In genomic region chr12:132196038-132196872, GRCh38 we compare ENCODE assay signal across 14 cellular contexts. TPM values are rescaled to one million over a fixed set of nuclear protein-coding genes. Genes with fewer than 3 reads are reported as not detected.
DNase-seq lines count a peak whose midpoint lies in the region; ATAC-seq and TF ChIP-seq lines count a peak whose summit lies in the region.
"Had no signal": no experiment of that assay in that cellular context is flagged by ENCODE, and none has a peak within 500 bp of the region (broad histone marks: within the 10 kb centered on the region; RNA-seq: fewer than 3 reads in every experiment).

No MANE protein-coding gene starts in this region.

- no peak overlapping the region for H3K4me3 ChIP-seq in BLaER1 treated with 17β-estradiol and CSF1 and Interleukin-3, amounts not matched to agents 10 nM and 100 nM
- H3K4me3 ChIP-seq in HAP-1 (no peak overlapping the region), A673 (ENCODE audit: low read depth, low read length, poor library complexity, severe bottlenecking) (no peak overlapping the region), aorta (ENCODE audit: low read length in 2 of 2) (no peak overlapping the region)
- H3K4me3 ChIP-seq: prostate gland, stomach had no signal

- intact Hi-C loops in A673 (cut with micrococcal nuclease; ENCODE audit: unreplicated experiment) = no loop called here
- intact Hi-C loops in aorta (cut with DNase I) = no loop called here

- H3K4me3 Mint-ChIP-seq in glutamatergic neuron (ENCODE audit: unreplicated experiment) = no peak overlapping the region
- H3K4me3 Mint-ChIP-seq: activated CD4-positive, alpha-beta memory T cell treated with anti-CD3 and anti-CD28 coated beads for 36 hours had no signal

- H3K9me3 ChIP-seq in BLaER1 treated with 17β-estradiol and CSF1 and Interleukin-3, amounts not matched to agents 10 nM and 100 nM (replicated peaks in 1 of 11) = peaks cover 11 to 17% (median 14%) of the 10 kb centered on the region in 11 experiments; a peak in 19 of 22 replicates
- H3K9me3 ChIP-seq in HAP-1 (0 out of 2 replicates have a peak, but pooled peaks cover 3% of the 10 kb centered on the region), A673 (ENCODE audit: low read depth, low read length, poor library complexity, severe bottlenecking) (peaks cover 8% of the 10 kb centered on the region), aorta (ENCODE audit: control insufficient read depth, low read length) (no peaks in the 10 kb centered on the region)
- H3K9me3 ChIP-seq: prostate gland had no signal

- in situ Hi-C loops in HAP-1 (cut with MboI; ENCODE audit: low sequenced_read_pairs) = no loop called here

- H3K36me3 ChIP-seq in BLaER1 treated with 17β-estradiol and CSF1 and Interleukin-3, amounts not matched to agents 10 nM and 100 nM = 0 out of 22 replicates have a peak, but pooled peaks cover 0 to 5% (median 0%) of the 10 kb centered on the region in 11 experiments
- H3K36me3 ChIP-seq in HAP-1 (replicated peaks) (no peaks in the 10 kb centered on the region), A673 (ENCODE audit: insufficient read depth, low read length, poor library complexity, severe bottlenecking) (no peaks in the 10 kb centered on the region), aorta (ENCODE audit: control insufficient read depth in 1 of 2, insufficient read depth in 2 of 2, low read length in 1 of 2) (no peaks in the 10 kb centered on the region)
- H3K36me3 ChIP-seq: prostate gland had no signal

- H3K27me3 Mint-ChIP-seq in glutamatergic neuron (ENCODE audit: unreplicated experiment) = peaks cover 7% of the 10 kb centered on the region
- H3K27me3 Mint-ChIP-seq: activated CD4-positive, alpha-beta memory T cell treated with anti-CD3 and anti-CD28 coated beads for 36 hours had no signal

- H3K9ac ChIP-seq in BLaER1 treated with 17β-estradiol and CSF1 and Interleukin-3, amounts not matched to agents 10 nM and 100 nM = peak overlapping the region in 2 of 11 experiments; percentile 18 to 46; a peak in 2 of 22 replicates

- peaks cover 0 to 12% (median 0%) of the 10 kb centered on the region in 11 experiments; a peak in 5 of 22 replicates for H3K27me3 ChIP-seq in BLaER1 treated with 17β-estradiol and CSF1 and Interleukin-3, amounts not matched to agents 10 nM and 100 nM
- no peaks in the 10 kb centered on the region for H3K27me3 ChIP-seq in HAP-1 (ENCODE audit: low read depth)
- no peaks in the 10 kb centered on the region for H3K27me3 ChIP-seq in A673 (replicated peaks; ENCODE audit: insufficient read depth, low read depth, low read length, poor library complexity)
- H3K27me3 ChIP-seq in aorta (ENCODE audit: control insufficient read depth in 1 of 2, insufficient read depth in 2 of 2, low read length in 1 of 2) = no peaks in the 10 kb centered on the region

- POLR2A ChIA-PET in A673 (lab: Charles Lee; ENCODE audit: low non-redundant PET) = no interaction called here

- no peaks in the 10 kb centered on the region for H3K4me1 Mint-ChIP-seq in glutamatergic neuron (ENCODE audit: low read depth, unreplicated experiment)

- H3K36me3 Mint-ChIP-seq in glutamatergic neuron (ENCODE audit: unreplicated experiment) = peaks cover 4% of the 10 kb centered on the region

- H3K4me1 ChIP-seq in BLaER1 treated with 17β-estradiol and CSF1 and Interleukin-3, amounts not matched to agents 10 nM and 100 nM = peaks cover 18 to 60% (median 43%) of the 10 kb centered on the region in 10 experiments
- peaks cover 8% of the 10 kb centered on the region; the same call in 1 of the 2 replicates for H3K4me1 ChIP-seq in HAP-1
- H3K4me1 ChIP-seq in A673 (ENCODE audit: insufficient read depth, low read length, poor library complexity, severe bottlenecking) = peaks cover 7% of the 10 kb centered on the region
- H3K4me1 ChIP-seq in aorta (ENCODE audit: control insufficient read depth in 1 of 2, insufficient read depth in 2 of 2, low read length in 2 of 2) = no peaks in the 10 kb centered on the region
- H3K4me1 ChIP-seq: prostate gland had no signal

- peak overlapping the region; percentile 33 for H3K27ac Mint-ChIP-seq in glutamatergic neuron (ENCODE audit: unreplicated experiment)
- H3K27ac Mint-ChIP-seq: activated CD4-positive, alpha-beta memory T cell treated with anti-CD3 and anti-CD28 coated beads for 36 hours had no signal

- peaks cover 8% of the 10 kb centered on the region for H3K9me3 Mint-ChIP-seq in glutamatergic neuron (ENCODE audit: unreplicated experiment)

- peak overlapping the region; percentile 65 to 93 (median 82); a peak in 20 of 22 replicates for H3K4me2 ChIP-seq in BLaER1 treated with 17β-estradiol and CSF1 and Interleukin-3, amounts not matched to agents 10 nM and 100 nM

- 78 to 79% methylated on average over 29 to 32 of the region's 32 CpGs for WGBS in aorta, 2 donors

- no peak for ATAC-seq in HG03432 (IDR thresholded peaks at IDR 0.05; ENCODE audit: unreplicated experiment)
- no peak for ATAC-seq in aorta (ENCODE audit: low FRiP score)

- TF ChIP-seq CTCF in glutamatergic neuron (IDR thresholded peaks at IDR 0.05; ENCODE audit: partially characterized antibody, unreplicated experiment) = no peak
- TF ChIP-seq CTCF in A673 (conservative IDR thresholded peaks at IDR 0.05; ENCODE audit: low read depth, low read length) = no peak

- BruUV-seq in A673 (replicated peaks; lab: Mats Ljungman, UMichigan) = no TSS peak

- CTCF ChIA-PET in A673 (lab: Charles Lee) = no interaction called here

- DNase-seq in HAP-1 (ENCODE audit: low spot score in 2 of 2) = peak; percentile 44 to 69
- peak; percentile 70 to 88 for DNase-seq in SHP77 (lab: John Stamatoyannopoulos, UW)
- DNase-seq in glutamatergic neuron = peak; percentile 14
- DNase-seq in T-helper 1 cell = no peak
- no peak for DNase-seq in A673 (ENCODE audit: low spot score)
- DNase-seq in aorta = no peak
- DNase-seq: activated CD4-positive, alpha-beta memory T cell treated with anti-CD3 and anti-CD28 coated beads for 36 hours; AML-193; foreskin melanocyte; NCI-H2171 treated with DMSO at 0.1 percent for 48 hours; stomach had no signal

- no peak overlapping the region for H3K27ac ChIP-seq in BLaER1 treated with 17β-estradiol and CSF1 and Interleukin-3, amounts not matched to agents 10 nM and 100 nM
- H3K27ac ChIP-seq in A673 (ENCODE audit: low read depth, low read length, poor library complexity, severe bottlenecking) (no peak overlapping the region), aorta (ENCODE audit: low read depth in 1 of 2, low read length in 2 of 2) (no peak overlapping the region)
- H3K27ac ChIP-seq: prostate gland, stomach had no signal

- peaks cover 0 to 8% (median 0%) of the 10 kb centered on the region in 11 experiments; a peak in 1 of 22 replicates for H4K20me1 ChIP-seq in BLaER1 treated with 17β-estradiol and CSF1 and Interleukin-3, amounts not matched to agents 10 nM and 100 nM

RNA-seq across cellular contexts. Expression of gene NOC4L, which starts 52.0 kb away (rescaled TPM):
- total RNA-seq in glutamatergic neuron (ENCODE audit: unreplicated experiment) (17.8 TPM), A673 (2021) (43.0 and 46.9 TPM in 2 replicates), aorta (10 to 100 TPM; 10.8 to 12.3 TPM)
- 10 to 100 TPM in 1 of 2 donors, 1 to 10 TPM in 1; 7.5 to 50.3 TPM for polyA plus RNA-seq in aorta

RNA-seq across cellular contexts. Expression of gene DDX51, which starts 52.1 kb away (rescaled TPM):
- total RNA-seq in glutamatergic neuron (ENCODE audit: unreplicated experiment) = 24.9 TPM
- total RNA-seq in A673 (2021) = 35.4 and 38.9 TPM in 2 replicates
- total RNA-seq in aorta = 10 to 100 TPM; 14.3 to 14.9 TPM
- 10 to 100 TPM in 1 of 2 donors, 1 to 10 TPM in 1; 3.3 to 32.4 TPM for polyA plus RNA-seq in aorta

Comparison
In these comparisons a context has a peak if more than half of its experiments do, and no peak if none do; other contexts are left out.
1. DNase-seq: peak in HAP-1 (2 of 2), SHP77 (2 of 2) and glutamatergic neuron (single experiment); none in T-helper 1 cell (0 of 5), A673 (single experiment) and aorta (0 of 2).